In the genomic region with DNA sequence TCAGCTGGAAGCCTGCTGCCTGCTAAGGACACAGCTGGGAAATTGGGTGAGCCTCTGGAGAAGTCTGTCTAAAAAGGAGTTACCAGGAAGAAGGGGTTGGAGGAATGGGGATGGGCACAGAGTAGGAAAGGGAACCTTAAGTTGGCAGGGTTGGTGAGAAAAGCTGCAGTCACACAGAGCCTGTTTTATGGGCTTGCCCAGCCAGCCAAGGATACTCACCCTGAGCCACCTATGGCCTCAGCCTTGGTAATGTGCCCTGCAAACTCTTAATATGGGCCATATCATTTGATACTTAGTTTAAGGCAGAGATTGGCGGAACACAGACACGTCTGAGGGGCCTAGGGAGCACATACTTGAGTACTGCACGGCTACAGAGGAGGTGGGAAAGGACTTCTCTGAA, we compare ENCODE assay signal across 8 cellular contexts.
"Had no signal": no experiment of that assay in that cellular context is flagged by ENCODE, and none has a peak within 500 bp of the region (broad histone marks: within the 10 kb centered on the region; RNA-seq: fewer than 3 reads in every experiment).

No MANE protein-coding gene starts in this region.

- H3K27ac ChIP-seq: GM23248 had no signal

- H3K4me1 ChIP-seq: HAP-1 had no signal

- H3K9me3 Mint-ChIP-seq: HFFc6, IgD-negative memory B cell had no signal

- ATAC-seq: HCT116 had no signal

- H3K27ac Mint-ChIP-seq: HFFc6 had no signal

- DNase-seq: GM23248, GOT3, H7, HFFc6 had no signal

- FAIRE-seq: HTR-8/SVneo had no signal

- H3K4me3 Mint-ChIP-seq: HFFc6, IgD-negative memory B cell had no signal

- H3K36me3 Mint-ChIP-seq: IgD-negative memory B cell had no signal

- H3K4me3 ChIP-seq: GM23248, HAP-1 had no signal

- H3K36me3 ChIP-seq: HAP-1 had no signal

- H3K4me1 Mint-ChIP-seq: IgD-negative memory B cell had no signal

- H3K9me3 ChIP-seq: HAP-1 had no signal
